11 cellular contexts compared by ENCODE assay signal in genomic region chr10:119737039-119737663, GRCh38. TPM values are rescaled to one million over a fixed set of nuclear protein-coding genes. Genes with fewer than 3 reads are reported as not detected.
A peak's percentile ranks its signal among the peaks of the same experiment; 100 is the strongest.
DNase-seq lines count a peak whose midpoint lies in the region; ATAC-seq, FAIRE-seq and TF ChIP-seq lines count a peak whose summit lies in the region.
"Had no signal": no experiment of that assay in that cellular context is flagged by ENCODE, and none has a peak within 500 bp of the region (broad histone marks: within the 10 kb centered on the region; RNA-seq: fewer than 3 reads in every experiment).

No MANE protein-coding gene starts in this region.

- H3K9ac ChIP-seq in keratinocyte (ENCODE audit: control insufficient read depth, extremely low read depth, insufficient read depth, low read length), result peak overlapping the region; percentile 45

- no peak overlapping the region for H3K27ac Mint-ChIP-seq in stimulated activated naive CD8-positive, alpha-beta T cell treated with anti-CD3 and anti-CD28 coated beads, Interleukin-15, amount 100 ng/mL, for 72 hours
- H3K27ac Mint-ChIP-seq: IgD-negative memory B cell had no signal

- ATAC-seq in stimulated activated naive CD8-positive, alpha-beta T cell treated with anti-CD3 and anti-CD28 coated beads, Interleukin-15, amount 100 ng/mL, for 72 hours, result peak; percentile 66
- ATAC-seq in HG03175 (IDR thresholded peaks at IDR 0.05; ENCODE audit: unreplicated experiment) (no peak), HG02973 (IDR thresholded peaks at IDR 0.05; ENCODE audit: unreplicated experiment) (no peak)

- FAIRE-seq in keratinocyte (lab: Jason Lieb, UNC), result peak; percentile 39

- H4K20me1 ChIP-seq in keratinocyte (ENCODE audit: control insufficient read depth, extremely low read depth, insufficient read depth, low read length), result no peaks in the 10 kb centered on the region

- peak overlapping the region; percentile 45 for H2AFZ ChIP-seq in keratinocyte (ENCODE audit: control insufficient read depth, low read length)
- H2AFZ ChIP-seq: GM23338 had no signal

- dilution Hi-C loops in keratinocyte (cut with MboI; ENCODE audit: extremely low pct_ligation_motif_present, low sequenced_read_pairs), result no loop called here

- H3K4me2 ChIP-seq in keratinocyte (ENCODE audit: control insufficient read depth, extremely low read depth, insufficient read depth, low read depth, low read length), result peak overlapping the region; percentile 85
- H3K4me2 ChIP-seq: GM23338 had no signal

- H3K9me3 Mint-ChIP-seq in stimulated activated naive CD8-positive, alpha-beta T cell treated with anti-CD3 and anti-CD28 coated beads, Interleukin-15, amount 100 ng/mL, for 72 hours, result no peaks in the 10 kb centered on the region
- H3K9me3 Mint-ChIP-seq: GM23338, IgD-negative memory B cell had no signal

- H3K27me3 ChIP-seq in SJSA1 (replicated peaks), result no peaks in the 10 kb centered on the region
- H3K27me3 ChIP-seq in keratinocyte (ENCODE audit: control insufficient read depth, extremely low read depth, insufficient read depth, low read length), result no peaks in the 10 kb centered on the region

- DNase-seq in SJSA1 (ENCODE audit: low read depth in 1 of 2, low spot score in 2 of 2), result no peak
- DNase-seq in keratinocyte (ENCODE audit: low read depth, low spot score), result no peak
- no peak for DNase-seq in stimulated activated naive CD8-positive, alpha-beta T cell treated with anti-CD3 and anti-CD28 coated beads, Interleukin-15, amount 100 ng/mL, for 72 hours
- DNase-seq in H4 (ENCODE audit: low spot score), result no peak
- DNase-seq: anterior cingulate cortex, left cardiac atrium had no signal

- H3K36me3 ChIP-seq in HEK293 (ENCODE audit: control insufficient read depth in 2 of 2, insufficient read depth in 1 of 2, low read length in 2 of 2) (no peaks in the 10 kb centered on the region; a peak in 1 of 3 replicates), SJSA1 (no peaks in the 10 kb centered on the region), keratinocyte (ENCODE audit: control insufficient read depth in 2 of 2, extremely low read depth in 1 of 2, insufficient read depth in 2 of 2, low read length in 2 of 2) (no peaks in the 10 kb centered on the region)

- no peak overlapping the region for H3K4me3 ChIP-seq in HEK293 (ENCODE audit: low read depth, low read length)
- no peak overlapping the region for H3K4me3 ChIP-seq in SJSA1
- H3K4me3 ChIP-seq in keratinocyte (ENCODE audit: control insufficient read depth in 2 of 3, extremely low read depth in 1 of 3, insufficient read depth in 2 of 3, low read depth in 1 of 3, low read length in 3 of 3), result peak overlapping the region in 2 of 3 experiments; percentile 29 to 52
- H3K4me3 ChIP-seq: GM23338 had no signal

- H3K9me3 ChIP-seq in HEK293 (ENCODE audit: control insufficient read depth, insufficient read depth, low read depth, low read length) (no peaks in the 10 kb centered on the region), SJSA1 (replicated peaks) (no peaks in the 10 kb centered on the region), keratinocyte (ENCODE audit: control insufficient read depth, low read depth, low read length) (no peaks in the 10 kb centered on the region)

- H3K4me1 ChIP-seq in HEK293 (ENCODE audit: control insufficient read depth, insufficient read depth, low read length), result peaks cover 32% of the 10 kb centered on the region
- peaks cover 35% of the 10 kb centered on the region for H3K4me1 ChIP-seq in SJSA1 (replicated peaks)
- peaks cover 54% of the 10 kb centered on the region for H3K4me1 ChIP-seq in keratinocyte (ENCODE audit: control insufficient read depth, extremely low read depth, insufficient read depth, low read length)

- H3K27ac ChIP-seq in HEK293 (ENCODE audit: extremely low read depth, low read depth, low read length), result no peak overlapping the region
- H3K27ac ChIP-seq in SJSA1, result peak overlapping the region; percentile 6; the same call in 1 of the 2 replicates
- peak overlapping the region; percentile 76 for H3K27ac ChIP-seq in keratinocyte (ENCODE audit: control insufficient read depth, insufficient read depth, low read length)

- TF ChIP-seq CTCF in HEK293 (tag by site-specific recombination; IDR thresholded peaks at IDR 0.05), result no peak
- no peak for TF ChIP-seq CTCF in keratinocyte (optimal IDR thresholded peaks at IDR 0.05 in 1 of 3, IDR thresholded peaks at IDR 0.05 in 1 of 3, conservative IDR thresholded peaks at IDR 0.05 in 1 of 3; ENCODE audit: extremely low read depth in 1 of 3, insufficient read depth in 2 of 3, low read length in 3 of 3)

- H3K9me1 ChIP-seq in keratinocyte (ENCODE audit: control insufficient read depth, extremely low read depth, insufficient read depth, low read length), result no peaks in the 10 kb centered on the region

- POLR2A ChIA-PET in HEK293 (lab: Yijun Ruan, JAX), result interaction anchor here (0.7 to 2.0 kb wide), 4 partner anchors 11 to 155 kb away, joined by 3 to 14 read pairs (median 4); partner anchors contain the start of genes INPP5F and SEC23IP

- peaks cover 62% of the 10 kb centered on the region for H3K79me2 ChIP-seq in keratinocyte (ENCODE audit: control insufficient read depth, insufficient read depth, low read length)

- CTCF ChIA-PET in HEK293 (lab: Yijun Ruan, JAX), result interaction anchor here (0.7 to 3.3 kb wide), 7 partner anchors 13 to 135 kb away, joined by 3 to 18 read pairs (median 4); no protein-coding TSS in a partner anchor

- H3K4me3 Mint-ChIP-seq in stimulated activated naive CD8-positive, alpha-beta T cell treated with anti-CD3 and anti-CD28 coated beads, Interleukin-15, amount 100 ng/mL, for 72 hours, result peak overlapping the region; percentile 10 to 38
- H3K4me3 Mint-ChIP-seq: GM23338 had no signal

- peaks cover 63% of the 10 kb centered on the region for H3K4me1 Mint-ChIP-seq in stimulated activated naive CD8-positive, alpha-beta T cell treated with anti-CD3 and anti-CD28 coated beads, Interleukin-15, amount 100 ng/mL, for 72 hours

- H3K27me3 Mint-ChIP-seq in stimulated activated naive CD8-positive, alpha-beta T cell treated with anti-CD3 and anti-CD28 coated beads, Interleukin-15, amount 100 ng/mL, for 72 hours, result no peaks in the 10 kb centered on the region
- H3K27me3 Mint-ChIP-seq: IgD-negative memory B cell had no signal

TF ChIP-seq in HEK293, 187 proteins besides CTCF, POLR2A, EP300 and RAD21:
- TF ChIP-seq YY1 (tag by site-specific recombination; IDR thresholded peaks at IDR 0.05) (no peak), ZBTB20 (tag by site-specific recombination; IDR thresholded peaks at IDR 0.05) (peak; percentile 68), ZNF473 (tag by site-specific recombination; IDR thresholded peaks at IDR 0.05) (no peak)

RNA-seq across cellular contexts. Expression of gene INPP5F, which starts 11.3 kb away (rescaled TPM):
- total RNA-seq in SJSA1 (2014; rRNA removed; shearing (Covaris generic)), result 39.9 and 46.3 TPM in 2 replicates
- 12.1 to 21.1 TPM (median 20.2 TPM) in 3 replicates for polyA plus RNA-seq in keratinocyte
- polyA plus RNA-seq in keratinocyte (2011; ENCODE audit: low read depth), result 8.3 TPM
- 11.9 and 17.5 TPM in 2 replicates for polyA plus RNA-seq in keratinocyte (2011; cell fraction: cytosol; rRNA removed)
- polyA plus RNA-seq in keratinocyte (2011; cell fraction: nucleus; rRNA removed), result 21.4 and 25.6 TPM in 2 replicates
- 7.6 and 19.0 TPM in 2 replicates for polyA plus RNA-seq in keratinocyte (2012; ENCODE audit: low replicate concordance)
- polyA minus RNA-seq in keratinocyte, result 7.1 to 19.7 TPM (median 8.4 TPM) in 3 replicates
- 10.6 TPM for polyA minus RNA-seq in keratinocyte (2011; cell fraction: cytosol; rRNA and poly(A)+ RNA removed)
- 15.1 and 37.9 TPM in 2 replicates for polyA minus RNA-seq in keratinocyte (2011; cell fraction: nucleus; rRNA and poly(A)+ RNA removed)
- total RNA-seq in H4 (2014; rRNA removed; shearing (Covaris generic)), result 8.9 and 9.5 TPM in 2 replicates

Comparison
In these comparisons a context has a peak if more than half of its experiments do, and no peak if none do; other contexts are left out.
1. H3K4me3 ChIP-seq: peak in keratinocyte (2 of 3); none in HEK293 (single experiment) and SJSA1 (single experiment).